1 cellular context compared by ENCODE assay signal in genomic region chr14:103099081-103099732, GRCh38.
TF ChIP-seq lines count a peak whose summit lies in the region.

No MANE protein-coding gene starts in this region.

TF ChIP-seq in GM23338, 12 proteins besides CTCF, POLR2A, EP300 and RAD21 (continued from another document):
- TF ChIP-seq, protein P1, sequence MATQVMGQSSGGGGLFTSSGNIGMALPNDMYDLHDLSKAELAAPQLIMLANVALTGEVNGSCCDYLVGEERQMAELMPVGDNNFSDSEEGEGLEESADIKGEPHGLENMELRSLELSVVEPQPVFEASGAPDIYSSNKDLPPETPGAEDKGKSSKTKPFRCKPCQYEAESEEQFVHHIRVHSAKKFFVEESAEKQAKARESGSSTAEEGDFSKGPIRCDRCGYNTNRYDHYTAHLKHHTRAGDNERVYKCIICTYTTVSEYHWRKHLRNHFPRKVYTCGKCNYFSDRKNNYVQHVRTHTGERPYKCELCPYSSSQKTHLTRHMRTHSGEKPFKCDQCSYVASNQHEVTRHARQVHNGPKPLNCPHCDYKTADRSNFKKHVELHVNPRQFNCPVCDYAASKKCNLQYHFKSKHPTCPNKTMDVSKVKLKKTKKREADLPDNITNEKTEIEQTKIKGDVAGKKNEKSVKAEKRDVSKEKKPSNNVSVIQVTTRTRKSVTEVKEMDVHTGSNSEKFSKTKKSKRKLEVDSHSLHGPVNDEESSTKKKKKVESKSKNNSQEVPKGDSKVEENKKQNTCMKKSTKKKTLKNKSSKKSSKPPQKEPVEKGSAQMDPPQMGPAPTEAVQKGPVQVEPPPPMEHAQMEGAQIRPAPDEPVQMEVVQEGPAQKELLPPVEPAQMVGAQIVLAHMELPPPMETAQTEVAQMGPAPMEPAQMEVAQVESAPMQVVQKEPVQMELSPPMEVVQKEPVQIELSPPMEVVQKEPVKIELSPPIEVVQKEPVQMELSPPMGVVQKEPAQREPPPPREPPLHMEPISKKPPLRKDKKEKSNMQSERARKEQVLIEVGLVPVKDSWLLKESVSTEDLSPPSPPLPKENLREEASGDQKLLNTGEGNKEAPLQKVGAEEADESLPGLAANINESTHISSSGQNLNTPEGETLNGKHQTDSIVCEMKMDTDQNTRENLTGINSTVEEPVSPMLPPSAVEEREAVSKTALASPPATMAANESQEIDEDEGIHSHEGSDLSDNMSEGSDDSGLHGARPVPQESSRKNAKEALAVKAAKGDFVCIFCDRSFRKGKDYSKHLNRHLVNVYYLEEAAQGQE (IDR thresholded peaks at IDR 0.05; ENCODE audit: unreplicated experiment) = no peak
- TF ChIP-seq ZNF331 (CRISPR knock-in tag; IDR thresholded peaks at IDR 0.05; ENCODE audit: low read depth) (no peak), JUNB (IDR thresholded peaks at IDR 0.05; ENCODE audit: unreplicated experiment) (no peak), EZH2 (IDR thresholded peaks at IDR 0.05; ENCODE audit: low read depth, unreplicated experiment) (no peak), ZNF114 (CRISPR knock-in tag; IDR thresholded peaks at IDR 0.05) (no peak), CREB1 (CRISPR knock-in tag; IDR thresholded peaks at IDR 0.05; ENCODE audit: low read depth) (no peak)
